Comparison of ENCODE assay signal across 18 cellular contexts in genomic region chr11:58919561-58919960, GRCh38. TPM values are rescaled to one million over a fixed set of nuclear protein-coding genes. Genes with fewer than 3 reads are reported as not detected.
"Had no signal": no experiment of that assay in that cellular context is flagged by ENCODE, and none has a peak within 500 bp of the region (broad histone marks: within the 10 kb centered on the region; RNA-seq: fewer than 3 reads in every experiment).

No MANE protein-coding gene starts in this region.

- H3K27me3 Mint-ChIP-seq: stimulated activated naive CD8-positive, alpha-beta T cell treated with anti-CD3 and anti-CD28 coated beads, Interleukin-15, Interleukin-2, amounts not matched to agents 100 ng/mL and 50 ng/mL, for 24 hours had no signal

- H3K4me3 Mint-ChIP-seq: nephron progenitor cell; stimulated activated naive CD8-positive, alpha-beta T cell treated with anti-CD3 and anti-CD28 coated beads, Interleukin-15, Interleukin-2, amounts not matched to agents 100 ng/mL and 50 ng/mL, for 24 hours had no signal

- H3K27ac ChIP-seq: adrenal gland, brain microvascular endothelial cell, left ventricle myocardium inferior had no signal

- H3K27ac Mint-ChIP-seq: nephron progenitor cell; stimulated activated naive CD8-positive, alpha-beta T cell treated with anti-CD3 and anti-CD28 coated beads, Interleukin-15, Interleukin-2, amounts not matched to agents 100 ng/mL and 50 ng/mL, for 24 hours had no signal

- H3K36me3 ChIP-seq: adrenal gland, brain microvascular endothelial cell, left ventricle myocardium inferior had no signal

- H3K27me3 ChIP-seq: adrenal gland, brain microvascular endothelial cell had no signal

- FAIRE-seq: keratinocyte had no signal

- H3K4me1 ChIP-seq: adrenal gland, left ventricle myocardium inferior had no signal

- H3K4me3 ChIP-seq: adrenal gland, left ventricle myocardium inferior had no signal

- DNase-seq: activated CD4-positive, alpha-beta T cell treated with anti-CD3 and anti-CD28 coated beads, Interleukin-2, amount 50 U/mL, for 1 hour; activated CD4-positive, CD25-positive, alpha-beta regulatory T cell; activated naive CD4-positive, alpha-beta T cell treated with anti-CD3 and anti-CD28 coated beads, Interleukin-2, amount 50 U/mL, for 16 hours; activated T-cell treated with anti-CD3 and anti-CD28 coated beads, Interleukin-2, amount 50 U/mL, for 1 hour; adrenal gland; brain microvascular endothelial cell; cerebellar nuclear complex; foreskin fibroblast; left ventricle myocardium inferior; mesendoderm; nephron progenitor cell; stimulated activated CD4-positive, alpha-beta T cell treated with anti-CD3 and anti-CD28 coated beads, Interleukin-15, amount 100 ng/mL, for 24 hours; stimulated activated CD4-positive, alpha-beta T cell treated with anti-CD3 and anti-CD28 coated beads, Interleukin-4, amount 100 ng/mL, for 24 hours; T-helper 2 cell had no signal

- ATAC-seq: esophagus mucosa had no signal

RNA-seq across cellular contexts. Expression of gene GLYATL1, which starts 19.7 kb away (rescaled TPM):
- total RNA-seq: dermis microvascular lymphatic vessel endothelial cell, left ventricle myocardium inferior had no signal
